In genomic region chr3:48431224-48432029, GRCh38 we compare ENCODE assay signal across 15 cellular contexts. TPM values are rescaled to one million over a fixed set of nuclear protein-coding genes. Genes with fewer than 3 reads are reported as not detected.
A peak's percentile ranks its signal among the peaks of the same experiment; 100 is the strongest.
DNase-seq lines count a peak whose midpoint lies in the region; TF ChIP-seq lines count a peak whose summit lies in the region.
"Had no signal": no experiment of that assay in that cellular context is flagged by ENCODE, and none has a peak within 500 bp of the region (broad histone marks: within the 10 kb centered on the region; RNA-seq: fewer than 3 reads in every experiment).

No MANE protein-coding gene starts in this region.

- no peak overlapping the region for H2BK5ac ChIP-seq in neuronal stem cell (ENCODE audit: low read length)

- H3K9me3 ChIP-seq in Karpas-422 (ENCODE audit: low read length) (no peaks in the 10 kb centered on the region), neuronal stem cell (replicated peaks in 1 of 2; ENCODE audit: control insufficient read depth in 2 of 2, insufficient read depth in 1 of 2, low read depth in 1 of 2, low read length in 2 of 2) (no peaks in the 10 kb centered on the region)

- no peak overlapping the region for H3K4ac ChIP-seq in neuronal stem cell (ENCODE audit: low read length)

- no peak overlapping the region for H3K18ac ChIP-seq in neuronal stem cell (ENCODE audit: low read length)

- H4K8ac ChIP-seq in neuronal stem cell (ENCODE audit: low read depth, low read length) = no peak overlapping the region

- H3K9ac ChIP-seq in Karpas-422 (ENCODE audit: low read length) (peak overlapping the region; percentile 81; the same call in 1 of the 2 replicates), neuronal stem cell (ENCODE audit: low read depth, low read length, poor library complexity) (no peak overlapping the region)

- DNase-seq in 8988T (peak; percentile 41), Karpas-422 (no peak), epithelial cell of esophagus (ENCODE audit: low read depth) (no peak), neuronal stem cell (ENCODE audit: low spot score) (no peak), HK-2 (ENCODE audit: unreplicated experiment) (no peak), COLO668 (lab: John Stamatoyannopoulos, UW; ENCODE audit: unreplicated experiment) (no peak), GDM1 (lab: John Stamatoyannopoulos, UW) (no peak)
- no peak for DNase-seq in effector CD8-positive, alpha-beta T cell (lab: John Stamatoyannopoulos, UW)
- DNase-seq: activated CD4-positive, alpha-beta T cell treated with anti-CD3 and anti-CD28 coated beads for 1 hour; brain microvascular endothelial cell; COR-L47; GOT3; NCI-H187 treated with DMSO at 0.1 percent for 48 hours had no signal

- TF ChIP-seq CTCF in epithelial cell of esophagus (IDR thresholded peaks at IDR 0.05; ENCODE audit: insufficient read depth, low read depth, low read length, missing control alignments) = no peak

- no peak overlapping the region for H3K23ac ChIP-seq in neuronal stem cell (ENCODE audit: low read depth, low read length, poor library complexity)

- H3K27ac ChIP-seq in Karpas-422 (ENCODE audit: low read length) (no peak overlapping the region), neuronal stem cell (replicated peaks; ENCODE audit: low read length) (no peak overlapping the region)
- H3K27ac ChIP-seq: brain microvascular endothelial cell, HL-60 had no signal

- no peaks in the 10 kb centered on the region for H3K27me3 ChIP-seq in Karpas-422 (ENCODE audit: low read length)
- no peaks in the 10 kb centered on the region for H3K27me3 ChIP-seq in neuronal stem cell (ENCODE audit: control insufficient read depth in 3 of 3, insufficient read depth in 3 of 3, low read depth in 1 of 3, low read length in 3 of 3)
- H3K27me3 ChIP-seq: brain microvascular endothelial cell had no signal

- H3K4me2 ChIP-seq in Karpas-422 (ENCODE audit: low read depth, low read length, poor library complexity, severe bottlenecking) (no peak overlapping the region), neuronal stem cell (ENCODE audit: insufficient read depth, low read length, poor library complexity, severe bottlenecking) (no peak overlapping the region)

- H3K4me3 ChIP-seq in Karpas-422 (ENCODE audit: low read length) (no peak overlapping the region), epithelial cell of esophagus (ENCODE audit: low read length) (peak overlapping the region; percentile 71), neuronal stem cell (ENCODE audit: low read length in 2 of 2) (no peak overlapping the region)

- H4K91ac ChIP-seq in neuronal stem cell (ENCODE audit: low read depth, low read length, poor library complexity) = no peak overlapping the region

- WGBS in neuronal stem cell (ENCODE audit: extremely low coverage in 2 of 2, insufficient read length in 2 of 2, insufficient replicate concordance in 1 of 2), 2 donors = no CpG with 5 or more reads among the region's 8 CpGs

- H2AK5ac ChIP-seq in neuronal stem cell (ENCODE audit: low read depth, low read length) = peak overlapping the region; percentile 5

- H3K36me3 ChIP-seq in Karpas-422 (ENCODE audit: insufficient read depth, low read length) (peaks cover 6% of the 10 kb centered on the region; the same call in 1 of the 2 replicates), neuronal stem cell (replicated peaks in 1 of 2; ENCODE audit: control insufficient read depth in 2 of 2, insufficient read depth in 2 of 2, low read length in 2 of 2) (peaks cover 16 to 50% of the 10 kb centered on the region in 2 donors)

- peaks cover 35% of the 10 kb centered on the region for H3K79me2 ChIP-seq in Karpas-422 (ENCODE audit: low read length)

- H4K20me1 ChIP-seq in Karpas-422 (ENCODE audit: insufficient read depth, low read depth, low read length) = no peaks in the 10 kb centered on the region

- peaks cover 40% of the 10 kb centered on the region for H3K4me1 ChIP-seq in Karpas-422 (ENCODE audit: low read length)
- peaks cover 20 to 38% of the 10 kb centered on the region in 2 donors for H3K4me1 ChIP-seq in neuronal stem cell (ENCODE audit: control insufficient read depth in 2 of 2, insufficient read depth in 1 of 2, low read depth in 1 of 2, low read length in 2 of 2)

- H2AFZ ChIP-seq in Karpas-422 (ENCODE audit: low read length) = no peak overlapping the region
- no peak overlapping the region for H2AFZ ChIP-seq in neuronal stem cell (ENCODE audit: low read length)

- H2BK12ac ChIP-seq in neuronal stem cell (ENCODE audit: low read length) = no peak overlapping the region

- H2BK15ac ChIP-seq in neuronal stem cell (ENCODE audit: low read length) = no peak overlapping the region

- H3K79me1 ChIP-seq in neuronal stem cell (ENCODE audit: low read depth, low read length) = peaks cover 14% of the 10 kb centered on the region

- no peaks in the 10 kb centered on the region for H3K9me2 ChIP-seq in Karpas-422 (replicated peaks; ENCODE audit: insufficient read depth, low read length)

- H2BK120ac ChIP-seq in neuronal stem cell (ENCODE audit: low read depth, low read length) = no peak overlapping the region

- no peak overlapping the region for H3K14ac ChIP-seq in neuronal stem cell (ENCODE audit: low read length)

RNA-seq across cellular contexts. Expression of gene PLXNB1, which starts 1.5 kb away (rescaled TPM):
- total RNA-seq in Karpas-422 (2014; rRNA removed; shearing (Covaris generic); ENCODE audit: low replicate concordance) = 34.0 and 48.3 TPM in 2 replicates
- polyA plus RNA-seq in neuronal stem cell (2013, experiment 1 of 2) = 99.5 TPM
- polyA plus RNA-seq in neuronal stem cell (2013, experiment 2 of 2) = 94.2 TPM

RNA-seq across cellular contexts. Expression of gene CCDC51, which starts 8.5 kb away (rescaled TPM):
- 22.0 and 28.3 TPM in 2 replicates for total RNA-seq in Karpas-422 (2014; rRNA removed; shearing (Covaris generic); ENCODE audit: low replicate concordance)
- 11.8 TPM for polyA plus RNA-seq in neuronal stem cell (2013, experiment 1 of 2)
- polyA plus RNA-seq in neuronal stem cell (2013, experiment 2 of 2) = 12.2 TPM

RNA-seq across cellular contexts. Expression of gene TMA7, which starts 8.6 kb away (rescaled TPM):
- total RNA-seq in Karpas-422 (2014; rRNA removed; shearing (Covaris generic); ENCODE audit: low replicate concordance) = 300 and 483 TPM in 2 replicates
- polyA plus RNA-seq in neuronal stem cell (2013, experiment 1 of 2) = 841 TPM
- 834 TPM for polyA plus RNA-seq in neuronal stem cell (2013, experiment 2 of 2)

RNA-seq across cellular contexts. Expression of gene ATRIP, which starts 15.1 kb away (rescaled TPM):
- total RNA-seq in Karpas-422 (2014; rRNA removed; shearing (Covaris generic); ENCODE audit: low replicate concordance) = 7.3 and 10.9 TPM in 2 replicates
- polyA plus RNA-seq in neuronal stem cell (2013, experiment 1 of 2) = 12.1 TPM
- polyA plus RNA-seq in neuronal stem cell (2013, experiment 2 of 2) = 12.0 TPM

RNA-seq across cellular contexts. Expression of gene FBXW12, which starts 59.4 kb away (rescaled TPM):
- not detected in 2 replicates for total RNA-seq in Karpas-422 (2014; rRNA removed; shearing (Covaris generic); ENCODE audit: low replicate concordance)
- 0.85 TPM for polyA plus RNA-seq in neuronal stem cell (2013, experiment 1 of 2)
- 0.84 TPM for polyA plus RNA-seq in neuronal stem cell (2013, experiment 2 of 2)
- total RNA-seq: glomerular endothelial cell had no signal
